Comparison of ENCODE assay signal across 8 cellular contexts in the genomic region with DNA sequence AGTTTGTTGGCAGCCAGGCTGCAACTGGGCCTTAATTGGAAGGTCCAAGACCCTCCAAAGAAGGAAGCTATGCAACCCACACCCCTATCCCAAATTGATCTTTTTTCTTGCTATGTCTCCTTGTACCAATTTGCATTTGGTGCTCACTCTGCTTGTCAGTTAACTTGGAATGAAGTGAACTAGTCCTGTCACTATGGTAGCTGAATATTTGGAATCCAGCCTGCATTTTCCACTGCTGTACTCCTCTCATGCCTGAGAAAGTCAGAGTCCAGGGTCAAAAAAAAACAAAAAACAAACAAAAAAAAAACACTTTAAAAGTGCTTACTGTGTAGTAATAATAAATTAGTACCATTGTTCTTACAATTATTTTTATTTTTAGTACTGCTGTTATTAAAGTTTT.
"Had no signal": no experiment of that assay in that cellular context is flagged by ENCODE, and none has a peak within 500 bp of the region (broad histone marks: within the 10 kb centered on the region; RNA-seq: fewer than 3 reads in every experiment).

No MANE protein-coding gene starts in this region.

- DNase-seq: GDM1, GF-D8 had no signal

- FAIRE-seq: G401.6, GM12878, GM12891, GM12892, GM18507, GM19239 had no signal

- ATAC-seq: GM12878 had no signal
